1 cellular context compared by ENCODE assay signal in genomic region chr12:54996235-54996634, GRCh38.
TF ChIP-seq lines count a peak whose summit lies in the region.

No MANE protein-coding gene starts in this region.

TF ChIP-seq in GM23338, 12 proteins besides CTCF, POLR2A, EP300 and RAD21 (continued from another document):
- no peak for TF ChIP-seq ZNF462 (CRISPR knock-in tag; IDR thresholded peaks at IDR 0.05)
- no peak for TF ChIP-seq EZH2phosphoT487 (IDR thresholded peaks at IDR 0.05; ENCODE audit: unreplicated experiment)
- no peak for TF ChIP-seq ZNF331 (CRISPR knock-in tag; IDR thresholded peaks at IDR 0.05; ENCODE audit: low read depth)
TF ChIP-seq in GM23338: peak in this region for 0.
